Comparison of ENCODE assay signal across 8 cellular contexts in genomic region chr3:23806322-23807160, GRCh38. TPM values are rescaled to one million over a fixed set of nuclear protein-coding genes. Genes with fewer than 3 reads are reported as not detected.
A peak's percentile ranks its signal among the peaks of the same experiment; 100 is the strongest.
DNase-seq lines count a peak whose midpoint lies in the region; ATAC-seq, FAIRE-seq and TF ChIP-seq lines count a peak whose summit lies in the region.

No MANE protein-coding gene starts in this region.

- peaks cover 2% of the 10 kb centered on the region for H3K27me3 Mint-ChIP-seq in activated CD4-positive, alpha-beta memory T cell treated with anti-CD3 and anti-CD28 coated beads for 36 hours

- ATAC-seq in A549: peak; percentile 5 to 10; a peak in 3 of 6 replicates
- ATAC-seq in GM19023 (IDR thresholded peaks at IDR 0.05; ENCODE audit: unreplicated experiment): peak; percentile 3
- ATAC-seq in HG03354 (IDR thresholded peaks at IDR 0.05; ENCODE audit: poor library complexity, severe bottlenecking, unreplicated experiment): peak; percentile 17
- ATAC-seq in HG03097 (IDR thresholded peaks at IDR 0.05; ENCODE audit: low FRiP score, unreplicated experiment): no peak

- TF ChIP-seq CTCF in A549 (IDR thresholded peaks at IDR 0.05) (no peak), epithelial cell of esophagus (IDR thresholded peaks at IDR 0.05; ENCODE audit: insufficient read depth, low read depth, low read length, missing control alignments) (no peak)

- H3K9me3 Mint-ChIP-seq in activated CD4-positive, alpha-beta memory T cell treated with anti-CD3 and anti-CD28 coated beads for 36 hours: no peaks in the 10 kb centered on the region

- FAIRE-seq in A549 (lab: Jason Lieb, UNC): no peak

- POLR2A ChIA-PET in A549 (lab: Yijun Ruan, JAX): interaction anchor here (0.9 to 1.5 kb wide), 2 partner anchors 138 to 163 kb away, joined by 3 read pairs; no protein-coding TSS in a partner anchor
- POLR2A ChIA-PET in activated CD4-positive, alpha-beta memory T cell treated with anti-CD3 and anti-CD28 coated beads for 36 hours (lab: Charles Lee): interaction anchor here (1.0 to 3.8 kb wide), 2 partner anchors 111 to 140 kb away, joined by 3 to 21 read pairs; partner anchors contain the start of genes NKIRAS1 and RPL15

- H3K36me3 Mint-ChIP-seq in activated CD4-positive, alpha-beta memory T cell treated with anti-CD3 and anti-CD28 coated beads for 36 hours: peaks cover 11% of the 10 kb centered on the region

- H3K9ac ChIP-seq in muscle layer of colon (ENCODE audit: low read length): peak overlapping the region; percentile 74

- peak overlapping the region; percentile 88 for H3K4me3 Mint-ChIP-seq in activated CD4-positive, alpha-beta memory T cell treated with anti-CD3 and anti-CD28 coated beads for 36 hours

- TF ChIP-seq POLR2A in A549 (IDR thresholded peaks at IDR 0.05; ENCODE audit: low read length): no peak

- peak overlapping the region; percentile 97 to 98 for H3K27ac ChIP-seq in A549
- peak overlapping the region; percentile 89 for H3K27ac ChIP-seq in muscle layer of colon (ENCODE audit: low read depth, low read length)

- peak in 1 of 2 experiments; percentile 32 for DNase-seq in A549 (ENCODE audit: low read depth in 1 of 2, low spot score in 1 of 2)
- peak; percentile 31 for DNase-seq in activated CD4-positive, alpha-beta memory T cell treated with anti-CD3 and anti-CD28 coated beads for 36 hours
- DNase-seq in epithelial cell of esophagus (ENCODE audit: low read depth): no peak
- DNase-seq in ureter (ENCODE audit: low spot score): peak; percentile 50

- H3K4me3 ChIP-seq in A549 (peak overlapping the region; percentile 71), epithelial cell of esophagus (ENCODE audit: low read length) (peak overlapping the region; percentile 71), muscle layer of colon (ENCODE audit: low read depth in 1 of 2, low read length in 2 of 2) (peak overlapping the region; percentile 75 to 84)

- peaks cover 43% of the 10 kb centered on the region for H3K4me1 Mint-ChIP-seq in activated CD4-positive, alpha-beta memory T cell treated with anti-CD3 and anti-CD28 coated beads for 36 hours (ENCODE audit: low read depth)

- H3K36me3 ChIP-seq in muscle layer of colon (ENCODE audit: insufficient read depth, low read length): no peaks in the 10 kb centered on the region

- peak overlapping the region; percentile 88 for H3K4me2 ChIP-seq in A549

- H3K9me3 ChIP-seq in A549: no peaks in the 10 kb centered on the region
- no peaks in the 10 kb centered on the region for H3K9me3 ChIP-seq in muscle layer of colon (ENCODE audit: low read length)

- H3K4me1 ChIP-seq in A549 (peaks cover 37% of the 10 kb centered on the region), muscle layer of colon (ENCODE audit: insufficient read depth, low read length) (peaks cover 33% of the 10 kb centered on the region)

- peak overlapping the region; percentile 91 for H3K27ac Mint-ChIP-seq in activated CD4-positive, alpha-beta memory T cell treated with anti-CD3 and anti-CD28 coated beads for 36 hours

- CTCF ChIA-PET in A549 (lab: Yijun Ruan, JAX): interaction anchor here (2.2 kb wide), 1 partner anchor 158 kb away, joined by 5 read pairs; no protein-coding TSS in a partner anchor
- CTCF ChIA-PET in activated CD4-positive, alpha-beta memory T cell treated with anti-CD3 and anti-CD28 coated beads for 36 hours (lab: Charles Lee): no interaction called here

- intact Hi-C loops in activated CD4-positive, alpha-beta memory T cell treated with anti-CD3 and anti-CD28 coated beads for 36 hours (cut with micrococcal nuclease): no loop called here

- H3K27me3 ChIP-seq in muscle layer of colon (ENCODE audit: control insufficient read depth in 1 of 2, insufficient read depth in 2 of 2, low read length in 2 of 2): no peaks in the 10 kb centered on the region

- WGBS in A549 (ENCODE audit: missing lambda C conversion rate): 3% methylated on average over 22 of the region's 79 CpGs

- no peak for TF ChIP-seq EP300 in A549 (IDR thresholded peaks at IDR 0.05)

- TF ChIP-seq RAD21 in A549 (conservative IDR thresholded peaks at IDR 0.05 in 1 of 2, IDR thresholded peaks at IDR 0.05 in 1 of 2): no peak

TF ChIP-seq in A549, 52 proteins besides CTCF, POLR2A, EP300 and RAD21:
- TF ChIP-seq MAZ (IDR thresholded peaks at IDR 0.05; ENCODE audit: borderline replicate concordance, low read depth, low read length) (no peak), PHF8 (IDR thresholded peaks at IDR 0.05; ENCODE audit: borderline replicate concordance, low read depth) (peak; percentile 8; the same call in 1 of the 2 replicates), CHD4 (IDR thresholded peaks at IDR 0.05; ENCODE audit: borderline replicate concordance) (no peak)

RNA-seq across cellular contexts. Expression of gene UBE2E1, which starts 0.8 kb away (rescaled TPM):
- polyA plus RNA-seq in A549 (2011; rRNA removed): 171 and 198 TPM in 2 replicates
- polyA plus RNA-seq in A549 (2012; cell fraction: cytosol; rRNA removed): 59.9 and 61.9 TPM in 2 replicates
- 22.3 and 29.9 TPM in 2 replicates for polyA plus RNA-seq in A549 (2012; cell fraction: nucleus; rRNA removed)
- 151 to 156 TPM (median 151 TPM) in 3 replicates for polyA plus RNA-seq in A549 (2017; fragmentation: RNase III; extraction: RNeasy Plus Mini Kit Qiagen cat#74134 plus additional on column Dnase treatment)
- 51.7 and 53.0 TPM in 2 replicates for polyA minus RNA-seq in A549 (2011; rRNA and poly(A)+ RNA removed)
- total RNA-seq in activated CD4-positive, alpha-beta memory T cell treated with anti-CD3 and anti-CD28 coated beads for 36 hours: 10 to 100 TPM; 82.8 to 84.8 TPM
- total RNA-seq in ureter: 107 TPM
